8 cellular contexts compared by ENCODE assay signal in the genomic region with DNA sequence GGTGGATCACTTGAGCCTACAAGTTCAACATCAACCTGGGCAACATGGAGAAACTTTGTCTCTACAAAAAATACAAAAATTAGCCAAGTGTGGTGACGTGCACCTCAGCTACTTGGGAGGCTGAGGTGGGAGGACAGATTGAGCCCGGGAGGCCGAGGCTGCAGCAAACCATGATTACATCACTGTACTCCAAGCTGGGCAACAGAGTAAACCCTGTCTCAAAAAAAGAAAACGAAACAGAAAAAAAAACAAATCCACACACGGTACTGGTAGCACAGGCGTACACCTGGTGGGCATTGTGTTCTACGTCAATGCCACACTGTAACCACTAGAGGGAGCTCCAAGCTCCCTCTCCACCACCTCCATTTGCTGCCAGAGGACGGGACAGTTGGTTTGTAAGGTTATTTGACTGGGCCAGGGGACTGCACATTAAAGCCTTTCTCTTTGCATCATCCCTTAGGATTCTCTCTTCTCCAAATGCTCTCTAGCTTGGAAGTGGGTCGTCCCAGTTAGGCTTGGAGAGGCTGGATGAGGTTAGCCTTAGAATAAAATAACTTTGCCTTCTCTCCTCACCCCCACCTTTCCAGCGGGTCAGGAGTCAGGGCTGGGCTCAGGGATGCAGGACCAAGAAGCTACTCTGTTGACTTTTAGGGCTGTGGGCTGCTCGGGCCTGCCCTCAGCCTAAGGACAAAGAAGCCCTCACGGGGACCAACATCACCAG.
DNase-seq lines count a peak whose midpoint lies in the region; ATAC-seq and TF ChIP-seq lines count a peak whose summit lies in the region.

No MANE protein-coding gene starts in this region.

- H3K4me2 ChIP-seq in PC-3 (ENCODE audit: low read length) = peak overlapping the region; percentile 50
- H3K4me2 ChIP-seq in parathyroid adenoma (ENCODE audit: low read length) = no peak overlapping the region

- no peak overlapping the region for H3K4me3 Mint-ChIP-seq in activated T-helper 1 cell treated with anti-CD3 and anti-CD28 coated beads, Interleukin-12 subunit alpha, Interleukin-12 subunit beta, Interleukin-2, Interleukin-4 antibody, amounts not matched to agents 30 ng/mL and 10 ng/mL and 1 ng/mL, durations not matched to agents 14 hours and 24 hours and 36 hours

- H3K9me3 ChIP-seq in PC-3 (ENCODE audit: low read length) (no peaks in the 10 kb centered on the region), parathyroid adenoma (ENCODE audit: control insufficient read depth, low read length) (no peaks in the 10 kb centered on the region)

- DNase-seq in Daoy (ENCODE audit: low read depth) (peak; percentile 44), PC-3 (peak; percentile 75), foreskin fibroblast (peak; percentile 35 to 80), posterior vena cava (ENCODE audit: low spot score) (no peak)
- peak; percentile 23 for DNase-seq in activated T-helper 1 cell treated with anti-CD3 and anti-CD28 coated beads, Interleukin-12 subunit alpha, Interleukin-12 subunit beta, Interleukin-2, Interleukin-4 antibody, amounts not matched to agents 30 ng/mL and 10 ng/mL and 1 ng/mL, durations not matched to agents 14 hours and 24 hours and 36 hours (ENCODE audit: low spot score)

- intact Hi-C loops in PC-3 (cut with micrococcal nuclease) = loop anchor here (1.0 to 2.0 kb wide), 3 partner anchors 14 to 171 kb away; no protein-coding TSS in a partner anchor
- intact Hi-C loops in activated T-helper 1 cell treated with anti-CD3 and anti-CD28 coated beads, Interleukin-12 subunit alpha, Interleukin-12 subunit beta, Interleukin-2, Interleukin-4 antibody, amounts not matched to agents 30 ng/mL and 10 ng/mL and 1 ng/mL, durations not matched to agents 14 hours and 24 hours and 36 hours (cut with micrococcal nuclease) = loop anchor here (1.0 kb wide), 4 partner anchors 16 to 435 kb away; no protein-coding TSS in a partner anchor
- intact Hi-C loops in posterior vena cava (cut with DNase I) = loop anchor here in 1 of 2 donors (5.0 kb wide), 1 partner anchor 127 kb away; no protein-coding TSS in a partner anchor

- peak; percentile 90 for TF ChIP-seq CTCF in PC-3 (conservative IDR thresholded peaks at IDR 0.05; ENCODE audit: low read depth, low read length)
- TF ChIP-seq CTCF in foreskin fibroblast (IDR thresholded peaks at IDR 0.05; ENCODE audit: low read depth, low read length) = peak; percentile 89
- TF ChIP-seq CTCF in parathyroid adenoma (IDR thresholded peaks at IDR 0.05) = peak; percentile 97

- ATAC-seq in GM19397 (IDR thresholded peaks at IDR 0.05; ENCODE audit: unreplicated experiment) (peak; percentile 77), HG03432 (IDR thresholded peaks at IDR 0.05; ENCODE audit: unreplicated experiment) (peak; percentile 82), PC-3 (peak; percentile 95)

- H3F3A ChIP-seq in PC-3 (ENCODE audit: low read length, unreplicated experiment) = no peaks in the 10 kb centered on the region

- H3K9ac ChIP-seq in PC-3 (ENCODE audit: low read length) (no peak overlapping the region), parathyroid adenoma (no peak overlapping the region)

- peak overlapping the region; percentile 21 for H3K27ac ChIP-seq in PC-3 (ENCODE audit: low read length)
- H3K27ac ChIP-seq in parathyroid adenoma = no peak overlapping the region

- H3K27me3 ChIP-seq in PC-3 (ENCODE audit: low read length) = no peaks in the 10 kb centered on the region
- no peaks in the 10 kb centered on the region for H3K27me3 ChIP-seq in parathyroid adenoma (ENCODE audit: control insufficient read depth, insufficient read depth, low read length)

- H3K9me2 ChIP-seq in PC-3 (replicated peaks; ENCODE audit: low read length) = no peaks in the 10 kb centered on the region

- CTCF ChIA-PET in PC-3 (lab: Charles Lee) = interaction anchor here (0.5 to 1.5 kb wide), 4 partner anchors 22 to 171 kb away, joined by 4 to 26 read pairs (median 8); no protein-coding TSS in a partner anchor

- H2AFZ ChIP-seq in PC-3 (ENCODE audit: low read length) (peak overlapping the region; percentile 49; the same call in 1 of the 2 replicates), parathyroid adenoma (peak overlapping the region; percentile 43)

- BruUV-seq in PC-3 (replicated peaks; lab: Mats Ljungman, UMichigan) = no TSS peak

- H3K4me3 ChIP-seq in PC-3 (ENCODE audit: low read length) (peak overlapping the region; percentile 34), foreskin fibroblast (ENCODE audit: low read depth in 1 of 2, low read length in 2 of 2) (no peak overlapping the region), parathyroid adenoma (ENCODE audit: low read depth, low read length) (no peak overlapping the region)

- H3K4me1 ChIP-seq in PC-3 (ENCODE audit: insufficient read depth, low read length) (peaks cover 10% of the 10 kb centered on the region), parathyroid adenoma (peaks cover 2% of the 10 kb centered on the region)

- no peaks in the 10 kb centered on the region for H3K36me3 Mint-ChIP-seq in activated T-helper 1 cell treated with anti-CD3 and anti-CD28 coated beads, Interleukin-12 subunit alpha, Interleukin-12 subunit beta, Interleukin-2, Interleukin-4 antibody, amounts not matched to agents 30 ng/mL and 10 ng/mL and 1 ng/mL, durations not matched to agents 14 hours and 24 hours and 36 hours (ENCODE audit: low read depth)

- no peak overlapping the region for H3K27ac Mint-ChIP-seq in activated T-helper 1 cell treated with anti-CD3 and anti-CD28 coated beads, Interleukin-12 subunit alpha, Interleukin-12 subunit beta, Interleukin-2, Interleukin-4 antibody, amounts not matched to agents 30 ng/mL and 10 ng/mL and 1 ng/mL, durations not matched to agents 14 hours and 24 hours and 36 hours

- no peaks in the 10 kb centered on the region for H4K20me1 ChIP-seq in PC-3 (ENCODE audit: low read length)

- H3K36me3 ChIP-seq in PC-3 (ENCODE audit: low read depth, low read length) (no peaks in the 10 kb centered on the region), parathyroid adenoma (ENCODE audit: control insufficient read depth, insufficient read depth, low read length) (no peaks in the 10 kb centered on the region)

- no peaks in the 10 kb centered on the region for H3K79me2 ChIP-seq in PC-3 (ENCODE audit: low read length)
- no peaks in the 10 kb centered on the region for H3K79me2 ChIP-seq in parathyroid adenoma

- POLR2A ChIA-PET in PC-3 (lab: Charles Lee; ENCODE audit: unreplicated experiment) = no interaction called here

- no peaks in the 10 kb centered on the region for H3K9me3 Mint-ChIP-seq in activated T-helper 1 cell treated with anti-CD3 and anti-CD28 coated beads, Interleukin-12 subunit alpha, Interleukin-12 subunit beta, Interleukin-2, Interleukin-4 antibody, amounts not matched to agents 30 ng/mL and 10 ng/mL and 1 ng/mL, durations not matched to agents 14 hours and 24 hours and 36 hours

- no peaks in the 10 kb centered on the region for H3K4me1 Mint-ChIP-seq in activated T-helper 1 cell treated with anti-CD3 and anti-CD28 coated beads, Interleukin-12 subunit alpha, Interleukin-12 subunit beta, Interleukin-2, Interleukin-4 antibody, amounts not matched to agents 30 ng/mL and 10 ng/mL and 1 ng/mL, durations not matched to agents 14 hours and 24 hours and 36 hours (ENCODE audit: low read depth)

- peaks cover 6% of the 10 kb centered on the region for H3K27me3 Mint-ChIP-seq in activated T-helper 1 cell treated with anti-CD3 and anti-CD28 coated beads, Interleukin-12 subunit alpha, Interleukin-12 subunit beta, Interleukin-2, Interleukin-4 antibody, amounts not matched to agents 30 ng/mL and 10 ng/mL and 1 ng/mL, durations not matched to agents 14 hours and 24 hours and 36 hours (ENCODE audit: insufficient read depth)
